23 cellular contexts compared by ENCODE assay signal in genomic region chr19:55490478-55491436, GRCh38. TPM values are rescaled to one million over a fixed set of nuclear protein-coding genes. Genes with fewer than 3 reads are reported as not detected.
DNase-seq lines count a peak whose midpoint lies in the region; ATAC-seq and TF ChIP-seq lines count a peak whose summit lies in the region.
"Had no signal": no experiment of that assay in that cellular context is flagged by ENCODE, and none has a peak within 500 bp of the region (broad histone marks: within the 10 kb centered on the region; RNA-seq: fewer than 3 reads in every experiment).

No MANE protein-coding gene starts in this region.

- intact Hi-C loops in sigmoid colon (cut with DNase I) (loop anchor here (10.0 kb wide), 1 partner anchor 206 kb away; the partner anchor contains the start of genes BRSK1 and HSPBP1), CD14-positive monocyte (cut with micrococcal nuclease) (no loop called here)

- H3K27ac ChIP-seq in BLaER1 (no peak overlapping the region), sigmoid colon (peak overlapping the region; percentile 68 to 99 (median 94))

- no peak overlapping the region for H3K4me3 ChIP-seq in BLaER1
- no peak overlapping the region for H3K4me3 ChIP-seq in MG63
- H3K4me3 ChIP-seq in fibroblast of the aortic adventitia (ENCODE audit: low read depth, low read length), result no peak overlapping the region
- no peak overlapping the region for H3K4me3 ChIP-seq in sigmoid colon
- H3K4me3 ChIP-seq: HAP-1 had no signal

- TF ChIP-seq POLR2A in sigmoid colon (IDR thresholded peaks at IDR 0.05), result no peak

- H3K27me3 Mint-ChIP-seq in CD14-positive monocyte (ENCODE audit: low read depth in 3 of 3), result peaks cover 16 to 44% (median 26%) of the 10 kb centered on the region in 3 donors

- H3K4me2 ChIP-seq in BLaER1, result 0 out of 2 replicates have a peak overlapping the region, but pooled peaks have one; percentile 57

- TF ChIP-seq CTCF in fibroblast of the aortic adventitia (IDR thresholded peaks at IDR 0.05; ENCODE audit: insufficient read depth, low read length) (no peak), sigmoid colon (IDR thresholded peaks at IDR 0.05) (no peak), CD14-positive monocyte (IDR thresholded peaks at IDR 0.05) (no peak)

- H3K27me3 ChIP-seq in BLaER1, result no peaks in the 10 kb centered on the region
- H3K27me3 ChIP-seq in MG63, result no peaks in the 10 kb centered on the region
- H3K27me3 ChIP-seq in sigmoid colon, result no peaks in the 10 kb centered on the region

- ATAC-seq in GM19395 (IDR thresholded peaks at IDR 0.05; ENCODE audit: unreplicated experiment) (no peak), HG03439 (IDR thresholded peaks at IDR 0.05; ENCODE audit: unreplicated experiment) (no peak)
- ATAC-seq: activated CD4-positive, alpha-beta T cell treated with anti-CD3 and anti-CD28 coated beads for 36 hours had no signal

- no peaks in the 10 kb centered on the region; the same call in 1 of the 2 replicates for H4K20me1 ChIP-seq in BLaER1

- no peaks in the 10 kb centered on the region for H3K9me3 ChIP-seq in BLaER1
- no peaks in the 10 kb centered on the region for H3K9me3 ChIP-seq in MG63
- no peaks in the 10 kb centered on the region for H3K9me3 ChIP-seq in sigmoid colon
- H3K9me3 ChIP-seq: HAP-1 had no signal

- no peak overlapping the region for H3K4me3 Mint-ChIP-seq in CD14-positive monocyte
- H3K4me3 Mint-ChIP-seq: activated CD4-positive, alpha-beta T cell treated with anti-CD3 and anti-CD28 coated beads for 36 hours; activated naive CD4-positive, alpha-beta T cell treated with anti-CD3 and anti-CD28 coated beads, Interleukin-2, amount 50 U/mL, for 24 hours; activated T-helper 1 cell treated with anti-CD3 and anti-CD28 coated beads, Interleukin-12 subunit alpha, Interleukin-12 subunit beta, Interleukin-2, Interleukin-4 antibody, amounts not matched to agents 30 ng/mL and 10 ng/mL and 1 ng/mL, durations not matched to agents 14 hours and 24 hours and 36 hours; CD8-positive, alpha-beta memory T cell had no signal

- no peaks in the 10 kb centered on the region for H3K36me3 ChIP-seq in BLaER1
- H3K36me3 ChIP-seq in MG63, result peaks cover 5% of the 10 kb centered on the region; the same call in 1 of the 2 replicates
- H3K36me3 ChIP-seq in sigmoid colon, result no peaks in the 10 kb centered on the region

- peaks cover 0 to 3% (median 0%) of the 10 kb centered on the region in 7 donors for H3K9me3 Mint-ChIP-seq in CD14-positive monocyte
- H3K9me3 Mint-ChIP-seq: activated naive CD4-positive, alpha-beta T cell treated with anti-CD3 and anti-CD28 coated beads, Interleukin-2, amount 50 U/mL, for 24 hours; activated T-helper 1 cell treated with anti-CD3 and anti-CD28 coated beads, Interleukin-12 subunit alpha, Interleukin-12 subunit beta, Interleukin-2, Interleukin-4 antibody, amounts not matched to agents 30 ng/mL and 10 ng/mL and 1 ng/mL, durations not matched to agents 14 hours and 24 hours and 36 hours; CD8-positive, alpha-beta memory T cell had no signal

- H3K9ac ChIP-seq in BLaER1, result no peak overlapping the region

- peaks cover 8% of the 10 kb centered on the region for H3K4me1 Mint-ChIP-seq in CD14-positive monocyte

- TF ChIP-seq EP300 in sigmoid colon (IDR thresholded peaks at IDR 0.05), result no peak

- peak; percentile 51 for DNase-seq in MG63
- peak; percentile 50 for DNase-seq in fibroblast of the aortic adventitia (ENCODE audit: low read depth)
- peak; percentile 74 for DNase-seq in sigmoid colon
- no peak for DNase-seq in CD14-positive monocyte (ENCODE audit: low spot score)
- DNase-seq: activated CD4-positive, alpha-beta T cell treated with anti-CD3 and anti-CD28 coated beads for 36 hours; CD8-positive, alpha-beta memory T cell; DMS79; glutamatergic neuron; Karpas-422; midbrain; NCI-H1092 treated with DMSO at 0.1 percent for 48 hours; NCI-H2029; NCI-H510A had no signal

- peaks cover 56% of the 10 kb centered on the region for H3K4me1 ChIP-seq in BLaER1
- H3K4me1 ChIP-seq in sigmoid colon, result peaks cover 0 to 83% (median 82%) of the 10 kb centered on the region in 4 donors
- H3K4me1 ChIP-seq: HAP-1 had no signal

- no peaks in the 10 kb centered on the region for H3K36me3 Mint-ChIP-seq in CD14-positive monocyte
- H3K36me3 Mint-ChIP-seq: activated naive CD4-positive, alpha-beta T cell treated with anti-CD3 and anti-CD28 coated beads, Interleukin-2, amount 50 U/mL, for 24 hours had no signal

- WGBS in sigmoid colon, 2 donors, result 75 to 80% methylated on average over 52 of the region's 52 CpGs

- peak overlapping the region in 1 of 7 donors; percentile 35 for H3K27ac Mint-ChIP-seq in CD14-positive monocyte
- H3K27ac Mint-ChIP-seq: activated CD4-positive, alpha-beta T cell treated with anti-CD3 and anti-CD28 coated beads for 36 hours; activated naive CD4-positive, alpha-beta T cell treated with anti-CD3 and anti-CD28 coated beads, Interleukin-2, amount 50 U/mL, for 24 hours; activated T-helper 1 cell treated with anti-CD3 and anti-CD28 coated beads, Interleukin-12 subunit alpha, Interleukin-12 subunit beta, Interleukin-2, Interleukin-4 antibody, amounts not matched to agents 30 ng/mL and 10 ng/mL and 1 ng/mL, durations not matched to agents 14 hours and 24 hours and 36 hours had no signal

RNA-seq across cellular contexts. Expression of gene SSC5D, which starts 2.5 kb away (rescaled TPM):
- total RNA-seq in MG63 (2014; rRNA removed; shearing (Covaris generic); ENCODE audit: low replicate concordance), result 1.4 TPM in 1 of 2 replicates, not detected in the other
- total RNA-seq in fibroblast of the aortic adventitia (ENCODE audit: low replicate concordance) (10.7 and 18.7 TPM in 2 replicates), sigmoid colon (10 to 100 TPM in 3 of 4 donors, 1 to 10 TPM in 1; 9.9 to 66.7 (median 19.2) TPM)
- polyA plus RNA-seq in sigmoid colon (1 to 10 TPM in 2 of 3 donors, not detected in 1; 1.2 to 3.8 TPM), CD14-positive monocyte (not detected)
- total RNA-seq: HT-29 had no signal
- polyA plus RNA-seq: CD8-positive, alpha-beta memory T cell had no signal

RNA-seq across cellular contexts. Expression of gene NAT14, which starts 5.8 kb away (rescaled TPM):
- 19.7 and 35.1 TPM in 2 replicates for total RNA-seq in MG63 (2014; rRNA removed; shearing (Covaris generic); ENCODE audit: low replicate concordance)
- 8.3 and 17.5 TPM in 2 replicates for total RNA-seq in fibroblast of the aortic adventitia (ENCODE audit: low replicate concordance)
- total RNA-seq in sigmoid colon, result 10 to 100 TPM in 1 of 4 donors, 1 to 10 TPM in 3; 6.4 to 10.5 (median 8.4) TPM
- polyA plus RNA-seq in sigmoid colon, result 10 to 100 TPM in 1 of 3 donors, 1 to 10 TPM in 2; 1.4 to 13.7 (median 2.4) TPM
- 1 to 10 TPM; 1.5 to 1.9 TPM for polyA plus RNA-seq in CD14-positive monocyte

RNA-seq across cellular contexts. Expression of gene ZNF628, which starts 14.3 kb away (rescaled TPM):
- total RNA-seq in MG63 (2014; rRNA removed; shearing (Covaris generic); ENCODE audit: low replicate concordance), result 3.1 and 4.0 TPM in 2 replicates
- total RNA-seq in fibroblast of the aortic adventitia (ENCODE audit: low replicate concordance) (0.33 and 3.8 TPM in 2 replicates), sigmoid colon (10 to 100 TPM in 1 of 4 donors, 1 to 10 TPM in 3; 1.4 to 15.0 (median 3.7) TPM)
- polyA plus RNA-seq in sigmoid colon (10 to 100 TPM in 1 of 3 donors, 1 to 10 TPM in 2; 1.8 to 10.1 (median 2.5) TPM), CD14-positive monocyte (under 1 TPM in 1 of 2 donors, not detected in 1; 0.50 TPM)

RNA-seq across cellular contexts. Expression of gene C19orf85, which starts 26.2 kb away (rescaled TPM):
- total RNA-seq in MG63 (2014; rRNA removed; shearing (Covaris generic); ENCODE audit: low replicate concordance), result not detected in 2 replicates
- total RNA-seq in fibroblast of the aortic adventitia (ENCODE audit: low replicate concordance), result not detected in 2 replicates
- total RNA-seq in sigmoid colon, result not detected
- under 1 TPM in 1 of 3 donors, not detected in 2; 0.07 TPM for polyA plus RNA-seq in sigmoid colon
- not detected for polyA plus RNA-seq in CD14-positive monocyte
- total RNA-seq: activated CD4-positive, alpha-beta T cell treated with anti-CD3 and anti-CD28 coated beads for 36 hours; activated T-helper 1 cell treated with anti-CD3 and anti-CD28 coated beads, Interleukin-12 subunit alpha, Interleukin-12 subunit beta, Interleukin-2, Interleukin-4 antibody, amounts not matched to agents 30 ng/mL and 10 ng/mL and 1 ng/mL, durations not matched to agents 14 hours and 24 hours and 36 hours; astrocyte; CD8-positive, alpha-beta memory T cell; cerebellum; pulmonary artery endothelial cell had no signal
- polyA plus RNA-seq: CD8-positive, alpha-beta memory T cell had no signal

RNA-seq across cellular contexts. Expression of gene ISOC2, which starts 29.3 kb away (rescaled TPM):
- total RNA-seq in MG63 (2014; rRNA removed; shearing (Covaris generic); ENCODE audit: low replicate concordance), result 149 and 180 TPM in 2 replicates
- total RNA-seq in fibroblast of the aortic adventitia (ENCODE audit: low replicate concordance), result 24.4 and 41.3 TPM in 2 replicates
- 100 to 1,000 TPM in 2 of 4 donors, 10 to 100 TPM in 2; 90.3 to 114 (median 101) TPM for total RNA-seq in sigmoid colon
- polyA plus RNA-seq in sigmoid colon, result 100 to 1,000 TPM; 147 to 173 (median 162) TPM
- polyA plus RNA-seq in CD14-positive monocyte, result 10 to 100 TPM; 14.9 to 20.2 TPM
